Comparison of ENCODE assay signal across 7 cellular contexts in genomic region chr1:18875796-18876128, GRCh38. TPM values are rescaled to one million over a fixed set of nuclear protein-coding genes. Genes with fewer than 3 reads are reported as not detected.
"Had no signal": no experiment of that assay in that cellular context is flagged by ENCODE, and none has a peak within 500 bp of the region (broad histone marks: within the 10 kb centered on the region; RNA-seq: fewer than 3 reads in every experiment).

No MANE protein-coding gene starts in this region.

- H2AFZ ChIP-seq: GM23338 had no signal

- H3K4me3 ChIP-seq: GM23338 had no signal

- H3K4me2 ChIP-seq: GM23338, KMS-11 had no signal

- H3K9ac ChIP-seq: KMS-11 had no signal

- H3K27ac ChIP-seq: HL-60, KMS-11 had no signal

- FAIRE-seq: H1, H54 had no signal

RNA-seq across cellular contexts. Expression of gene TAS1R2, which starts 16.3 kb away (rescaled TPM):
- total RNA-seq: GM23338, H1, H9, HT1080 had no signal
- polyA plus RNA-seq: GM23338, H1 had no signal
